ENCODE assay signal across 22 cellular contexts in genomic region chr6:148564494-148564893, GRCh38.
"Had no signal": no experiment of that assay in that cellular context is flagged by ENCODE, and none has a peak within 500 bp of the region (broad histone marks: within the 10 kb centered on the region; RNA-seq: fewer than 3 reads in every experiment).

No MANE protein-coding gene starts in this region.

- H3K4me3 ChIP-seq: pancreas, psoas muscle, right lobe of liver, sigmoid colon, stomach, thyroid gland, tibial nerve, upper lobe of left lung, vagina had no signal

- H3K36me3 ChIP-seq: pancreas, right lobe of liver, sigmoid colon, stomach, thoracic aorta, thyroid gland, tibial nerve, upper lobe of left lung, vagina had no signal

- DNase-seq: naive thymus-derived CD8-positive, alpha-beta T cell; nephron progenitor cell; occipital lobe; pancreas; psoas muscle; right cardiac atrium; right lobe of liver; sigmoid colon; small intestine; stimulated activated CD4-positive, alpha-beta T cell treated with anti-CD3 and anti-CD28 coated beads, Interleukin-15, amount 100 ng/mL, for 24 hours; stimulated activated CD4-positive, alpha-beta T cell treated with anti-CD3 and anti-CD28 coated beads, Interleukin-2, amount 100 ng/mL, for 24 hours; stimulated activated CD4-positive, alpha-beta T cell treated with anti-CD3 and anti-CD28 coated beads, Interleukin-2, amount 100 ng/mL, for 48 hours; stimulated activated CD4-positive, alpha-beta T cell treated with anti-CD3 and anti-CD28 coated beads, Interleukin-4, amount 100 ng/mL, for 24 hours; stimulated activated naive B cell treated with anti-CD40 and anti-IgM and Interleukin-4, amounts not matched to agents 10 μg/mL and 1 μg/mL and 100 μg/mL, for 72 hours; stimulated activated naive CD4-positive, alpha-beta T cell treated with Interleukin-2 at 50 U/mL for 16 hours; stomach; thyroid gland; trophoblast cell; upper lobe of left lung had no signal

- H3K27me3 ChIP-seq: right lobe of liver, sigmoid colon, stomach, thyroid gland, tibial nerve, upper lobe of left lung, vagina had no signal

- H3K27ac ChIP-seq: pancreas, psoas muscle, right lobe of liver, sigmoid colon, stomach, thoracic aorta, thyroid gland, upper lobe of left lung, vagina had no signal

- H3K4me1 ChIP-seq: pancreas, psoas muscle, right lobe of liver had no signal

- H3K9me3 ChIP-seq: pancreas, psoas muscle, right lobe of liver, sigmoid colon, stomach, thoracic aorta, thyroid gland, tibial nerve, upper lobe of left lung, vagina had no signal
